Comparison of ENCODE assay signal across 17 cellular contexts in the genomic region with DNA sequence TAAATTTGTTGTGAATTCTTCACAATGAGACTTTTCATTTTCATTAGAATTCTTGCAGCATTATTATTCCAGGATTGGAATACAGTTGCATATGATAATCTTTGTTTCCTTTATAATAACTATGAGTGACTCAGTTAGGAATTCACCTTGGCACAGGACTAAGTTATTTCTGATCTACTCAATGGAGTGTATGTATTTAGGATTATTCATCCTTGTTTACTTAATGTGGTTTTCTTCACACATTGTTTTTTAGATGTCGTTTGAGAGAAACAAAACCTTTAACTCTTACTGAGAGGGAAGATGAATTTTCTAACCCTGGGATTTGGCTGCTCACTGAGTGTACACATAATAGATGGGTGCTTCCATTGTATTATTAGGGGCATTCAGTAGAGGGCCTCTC.
A peak's percentile ranks its signal among the peaks of the same experiment; 100 is the strongest.
DNase-seq lines count a peak whose midpoint lies in the region; ATAC-seq and TF ChIP-seq lines count a peak whose summit lies in the region.
"Had no signal": no experiment of that assay in that cellular context is flagged by ENCODE, and none has a peak within 500 bp of the region (broad histone marks: within the 10 kb centered on the region; RNA-seq: fewer than 3 reads in every experiment).

No MANE protein-coding gene starts in this region.

- no peak overlapping the region for H2AFZ ChIP-seq in fibroblast of lung (ENCODE audit: low read length)

- POLR2A ChIA-PET in activated CD4-positive, alpha-beta T cell treated with anti-CD3 and anti-CD28 coated beads for 36 hours (lab: Charles Lee), result no interaction called here

- CTCF ChIA-PET in activated CD4-positive, alpha-beta T cell treated with anti-CD3 and anti-CD28 coated beads for 36 hours (lab: Charles Lee), result no interaction called here

- H3K4me2 ChIP-seq in fibroblast of lung (ENCODE audit: extremely low read depth, insufficient read depth, low read length), result no peak overlapping the region

- 0% methylated on average over 1 of the region's 1 CpG for WGBS in lower leg skin, 2 donors

- H3K27me3 Mint-ChIP-seq in activated CD4-positive, alpha-beta T cell treated with anti-CD3 and anti-CD28 coated beads for 36 hours, result no peaks in the 10 kb centered on the region

- no peaks in the 10 kb centered on the region for H3K27me3 ChIP-seq in fibroblast of lung (ENCODE audit: control insufficient read depth, insufficient read depth, low read length)

- no peak for ATAC-seq in HG02610 (IDR thresholded peaks at IDR 0.05; ENCODE audit: unreplicated experiment)
- ATAC-seq in activated CD4-positive, alpha-beta T cell treated with anti-CD3 and anti-CD28 coated beads for 36 hours, result no peak
- ATAC-seq: CD8-positive, alpha-beta T cell had no signal

- H3K36me3 ChIP-seq in fibroblast of lung (ENCODE audit: control insufficient read depth, insufficient read depth, low read length), result no peaks in the 10 kb centered on the region

- H3K4me3 ChIP-seq in fibroblast of lung (replicated peaks in 1 of 4; ENCODE audit: control extremely low read depth in 1 of 4, insufficient read depth in 1 of 4, low read depth in 3 of 4, low read length in 4 of 4), result no peak overlapping the region
- H3K4me3 ChIP-seq in lower leg skin (ENCODE audit: low read depth, poor library complexity, severe bottlenecking), result no peak overlapping the region

- no peak overlapping the region for H3K27ac ChIP-seq in fibroblast of lung (ENCODE audit: insufficient read depth, low read length)
- H3K27ac ChIP-seq: 22Rv1, HL-60 had no signal

- no peak overlapping the region for H3K9ac ChIP-seq in fibroblast of lung (ENCODE audit: insufficient read depth, low read length)

- no peak overlapping the region for H3K4me3 Mint-ChIP-seq in activated CD4-positive, alpha-beta T cell treated with anti-CD3 and anti-CD28 coated beads for 36 hours
- H3K4me3 Mint-ChIP-seq: CD14-positive monocyte; CD8-positive, alpha-beta T cell; HFFc6 had no signal

- H3K4me1 ChIP-seq in fibroblast of lung (ENCODE audit: control insufficient read depth, extremely low read depth, insufficient read depth, low read length), result no peaks in the 10 kb centered on the region

- no peak overlapping the region for H3K27ac Mint-ChIP-seq in activated CD4-positive, alpha-beta T cell treated with anti-CD3 and anti-CD28 coated beads for 36 hours
- H3K27ac Mint-ChIP-seq: CD14-positive monocyte; CD8-positive, alpha-beta T cell; HFFc6 had no signal

- no peaks in the 10 kb centered on the region for H3K4me1 Mint-ChIP-seq in activated CD4-positive, alpha-beta T cell treated with anti-CD3 and anti-CD28 coated beads for 36 hours
- H3K4me1 Mint-ChIP-seq: CD14-positive monocyte had no signal

- H3K9me3 ChIP-seq in fibroblast of lung (ENCODE audit: control insufficient read depth, insufficient read depth, low read depth, low read length), result no peaks in the 10 kb centered on the region

- DNase-seq in DMS53 (lab: John Stamatoyannopoulos, UW), result peak; percentile 43
- DNase-seq in DMS53 treated with DMSO at 0.1 percent for 48 hours (lab: John Stamatoyannopoulos, UW; ENCODE audit: unreplicated experiment), result no peak
- peak; percentile 57 for DNase-seq in amniotic epithelial cell (ENCODE audit: low read depth)
- peak; percentile 1 to 14 for DNase-seq in fibroblast of lung (ENCODE audit: low read depth in 2 of 2)
- DNase-seq in activated CD4-positive, alpha-beta T cell treated with anti-CD3 and anti-CD28 coated beads for 36 hours, result no peak
- DNase-seq in NCI-H146 (lab: John Stamatoyannopoulos, UW), result no peak
- DNase-seq in lower leg skin (ENCODE audit: low spot score in 2 of 2), result no peak
- DNase-seq: CD8-positive, alpha-beta T cell; COR-L47; DMS153; GF-D8; HCEC 1CT; HFFc6 had no signal

- H3K79me2 ChIP-seq in fibroblast of lung (ENCODE audit: control insufficient read depth, insufficient read depth, low read length), result no peaks in the 10 kb centered on the region

- H3K36me3 Mint-ChIP-seq in activated CD4-positive, alpha-beta T cell treated with anti-CD3 and anti-CD28 coated beads for 36 hours (ENCODE audit: low read depth), result no peaks in the 10 kb centered on the region
- H3K36me3 Mint-ChIP-seq: CD14-positive monocyte; CD8-positive, alpha-beta T cell had no signal

- peaks cover 16% of the 10 kb centered on the region for H3K9me3 Mint-ChIP-seq in activated CD4-positive, alpha-beta T cell treated with anti-CD3 and anti-CD28 coated beads for 36 hours (ENCODE audit: low read depth)

- H4K20me1 ChIP-seq in fibroblast of lung (ENCODE audit: control insufficient read depth, extremely low read depth, insufficient read depth, low read length), result no peaks in the 10 kb centered on the region

- TF ChIP-seq POLR2A in lower leg skin (IDR thresholded peaks at IDR 0.05), result no peak

- TF ChIP-seq CTCF in fibroblast of lung (conservative IDR thresholded peaks at IDR 0.05 in 1 of 2, IDR thresholded peaks at IDR 0.05 in 1 of 2; ENCODE audit: low read depth in 1 of 2, low read length in 2 of 2) (no peak), lower leg skin (IDR thresholded peaks at IDR 0.05) (no peak)

- intact Hi-C loops in activated CD4-positive, alpha-beta T cell treated with anti-CD3 and anti-CD28 coated beads for 36 hours (cut with DNase I, micrococcal nuclease), result no loop called here
- intact Hi-C loops in lower leg skin (cut with DNase I; ENCODE audit: low total_unique reads), result no loop called here

Comparison
In these comparisons a context has a peak if more than half of its experiments do, and no peak if none do; other contexts are left out.
1. DNase-seq: peak in DMS53 (single experiment), amniotic epithelial cell (single experiment) and fibroblast of lung (2 of 2); none in DMS53 treated with DMSO at 0.1 percent for 48 hours (single experiment), activated CD4-positive, alpha-beta T cell treated with anti-CD3 and anti-CD28 coated beads for 36 hours (single experiment), NCI-H146 (single experiment) and lower leg skin (0 of 2).